Comparison of ENCODE assay signal across 13 cellular contexts in genomic region chr20:49510562-49511117, GRCh38. TPM values are rescaled to one million over a fixed set of nuclear protein-coding genes. Genes with fewer than 3 reads are reported as not detected.
A peak's percentile ranks its signal among the peaks of the same experiment; 100 is the strongest.
DNase-seq lines count a peak whose midpoint lies in the region; ATAC-seq and TF ChIP-seq lines count a peak whose summit lies in the region.
"Had no signal": no experiment of that assay in that cellular context is flagged by ENCODE, and none has a peak within 500 bp of the region (broad histone marks: within the 10 kb centered on the region; RNA-seq: fewer than 3 reads in every experiment).

No MANE protein-coding gene starts in this region.

- H3K27me3 ChIP-seq in BJ (ENCODE audit: control insufficient read depth, insufficient read depth, low read length) (peaks cover 5% of the 10 kb centered on the region; the same call in 1 of the 2 replicates), rectal smooth muscle tissue (ENCODE audit: control insufficient read depth, insufficient read depth, low read length) (no peaks in the 10 kb centered on the region)

- H3K4me1 ChIP-seq in rectal smooth muscle tissue (ENCODE audit: control insufficient read depth, insufficient read depth, low read length): peaks cover 9% of the 10 kb centered on the region

- TF ChIP-seq CTCF in BJ (IDR thresholded peaks at IDR 0.05; ENCODE audit: insufficient read depth, low read depth, low read length): no peak

- H3K27ac Mint-ChIP-seq in natural killer cell treated with Interleukin-12 subunit alpha and Interleukin-12 subunit beta and Interleukin-15 and Interleukin-18, amount 100 ng/mL, for 72 hours: no peak overlapping the region
- H3K27ac Mint-ChIP-seq: activated T-helper 17 cell treated with anti-CD3 and anti-CD28 coated beads, Interleukin-2, amount 50 U/mL, for 72 hours; H9; naive B cell; T-helper 2 cell treated with Interferon-gamma antibody and Interleukin-4, amounts not matched to agents 5 μg/mL and 100 μg/mL, for 36 hours had no signal

- no peaks in the 10 kb centered on the region for H3K9me3 Mint-ChIP-seq in natural killer cell treated with Interleukin-12 subunit alpha and Interleukin-12 subunit beta and Interleukin-15 and Interleukin-18, amount 100 ng/mL, for 72 hours
- H3K9me3 Mint-ChIP-seq: activated T-helper 17 cell treated with anti-CD3 and anti-CD28 coated beads, Interleukin-2, amount 50 U/mL, for 72 hours; H9; T-helper 2 cell treated with Interferon-gamma antibody and Interleukin-4, amounts not matched to agents 5 μg/mL and 100 μg/mL, for 36 hours had no signal

- H3K4me1 Mint-ChIP-seq in natural killer cell treated with Interleukin-12 subunit alpha and Interleukin-12 subunit beta and Interleukin-15 and Interleukin-18, amount 100 ng/mL, for 72 hours (ENCODE audit: low read depth in 2 of 2): peaks cover 3 to 5% of the 10 kb centered on the region in 2 donors
- H3K4me1 Mint-ChIP-seq: naive B cell had no signal

- H3K27me3 Mint-ChIP-seq in natural killer cell treated with Interleukin-12 subunit alpha and Interleukin-12 subunit beta and Interleukin-15 and Interleukin-18, amount 100 ng/mL, for 72 hours: peaks cover 13 to 32% of the 10 kb centered on the region in 2 donors

- H3K27ac ChIP-seq in rectal smooth muscle tissue (ENCODE audit: low read depth, low read length): peak overlapping the region; percentile 80

- H3K36me3 ChIP-seq in BJ (ENCODE audit: control insufficient read depth, insufficient read depth, low read length): peaks cover 2% of the 10 kb centered on the region; the same call in 1 of the 2 replicates
- H3K36me3 ChIP-seq in rectal smooth muscle tissue (ENCODE audit: control insufficient read depth, insufficient read depth, low read length): no peaks in the 10 kb centered on the region

- no peak overlapping the region for H3K9ac ChIP-seq in rectal smooth muscle tissue (ENCODE audit: low read length)

- DNase-seq in BJ (ENCODE audit: low read depth) (peak; percentile 90), glomerular visceral epithelial cell (ENCODE audit: extremely low spot score) (peak; percentile 33), ecto neural progenitor cell (ENCODE audit: low spot score) (no peak), KBM-7 (no peak)
- DNase-seq in natural killer cell treated with Interleukin-12 subunit alpha and Interleukin-12 subunit beta and Interleukin-15 and Interleukin-18, amount 100 ng/mL, for 72 hours (ENCODE audit: low spot score): no peak
- DNase-seq: H9, naive B cell, NCI-H510A had no signal

- POLR2A ChIA-PET in BJ (lab: Charles Lee): interaction anchor here (0.5 to 1.0 kb wide), 3 partner anchors 165 to 333 kb away, joined by 3 to 5 read pairs (median 4); no protein-coding TSS in a partner anchor

- H3K4me3 ChIP-seq in BJ (ENCODE audit: low read depth, low read length) (no peak overlapping the region), rectal smooth muscle tissue (ENCODE audit: low read length) (no peak overlapping the region)

- in situ Hi-C loops in KBM-7 (cut with MboI; ENCODE audit: low pct_unique_long_range_greater_than_20kb, low sequenced_read_pairs): loop anchor here (25.0 kb wide), 1 partner anchor 173 kb away; no protein-coding TSS in a partner anchor

- CTCF ChIA-PET in BJ (lab: Yijun Ruan, JAX): interaction anchor here (0.8 to 7.7 kb wide), 16 partner anchors 12 to 184 kb away, joined by 3 to 81 read pairs (median 4); partner anchors contain the start of gene KCNB1

- H3K36me3 Mint-ChIP-seq in natural killer cell treated with Interleukin-12 subunit alpha and Interleukin-12 subunit beta and Interleukin-15 and Interleukin-18, amount 100 ng/mL, for 72 hours: no peaks in the 10 kb centered on the region
- H3K36me3 Mint-ChIP-seq: naive B cell had no signal

- H3K4me3 Mint-ChIP-seq in natural killer cell treated with Interleukin-12 subunit alpha and Interleukin-12 subunit beta and Interleukin-15 and Interleukin-18, amount 100 ng/mL, for 72 hours: no peak overlapping the region
- H3K4me3 Mint-ChIP-seq: activated T-helper 17 cell treated with anti-CD3 and anti-CD28 coated beads, Interleukin-2, amount 50 U/mL, for 72 hours; H9; naive B cell; T-helper 2 cell treated with Interferon-gamma antibody and Interleukin-4, amounts not matched to agents 5 μg/mL and 100 μg/mL, for 36 hours had no signal

- ATAC-seq in SK-N-SH treated with all-trans-retinoic acid at 6 μM for 48 hours (peak; percentile 86), HG03442 (IDR thresholded peaks at IDR 0.05; ENCODE audit: unreplicated experiment) (no peak)
- ATAC-seq in natural killer cell treated with Interleukin-12 subunit alpha and Interleukin-12 subunit beta and Interleukin-15 and Interleukin-18, amount 100 ng/mL, for 72 hours: no peak
- ATAC-seq: activated T-helper 17 cell treated with anti-CD3 and anti-CD28 coated beads, Interleukin-2, amount 50 U/mL, for 72 hours had no signal

TF ChIP-seq in SK-N-SH treated with all-trans-retinoic acid at 6 μM for 48 hours, 23 proteins besides CTCF, POLR2A, EP300 and RAD21:
- TF ChIP-seq CSRNP3 (CRISPR knock-in tag; IDR thresholded peaks at IDR 0.05) (no peak), ISL1 (CRISPR knock-in tag; IDR thresholded peaks at IDR 0.05) (peak; percentile 48)

RNA-seq across cellular contexts. Expression of gene KCNB1, which starts 28.2 kb away (rescaled TPM):
- polyA plus RNA-seq in BJ (2011; rRNA removed): 0.12 and 0.13 TPM in 2 replicates
- polyA minus RNA-seq in BJ (2011; rRNA and poly(A)+ RNA removed): 0.19 and 0.21 TPM in 2 replicates
- total RNA-seq in natural killer cell treated with Interleukin-12 subunit alpha and Interleukin-12 subunit beta and Interleukin-15 and Interleukin-18, amount 100 ng/mL, for 72 hours: not detected
- total RNA-seq: activated T-helper 17 cell treated with anti-CD3 and anti-CD28 coated beads, Interleukin-2, amount 50 U/mL, for 72 hours had no signal

RNA-seq across cellular contexts. Expression of gene PTGIS, which starts 57.3 kb away (rescaled TPM):
- 28.8 and 39.0 TPM in 2 replicates for polyA plus RNA-seq in BJ (2011; rRNA removed)
- 43.8 and 58.0 TPM in 2 replicates for polyA minus RNA-seq in BJ (2011; rRNA and poly(A)+ RNA removed)
- under 1 TPM in 1 of 2 donors, not detected in 1; 0.08 TPM for total RNA-seq in natural killer cell treated with Interleukin-12 subunit alpha and Interleukin-12 subunit beta and Interleukin-15 and Interleukin-18, amount 100 ng/mL, for 72 hours

Comparison
In these comparisons a context has a peak if more than half of its experiments do, and no peak if none do; other contexts are left out.
1. DNase-seq: peak in BJ (single experiment) and glomerular visceral epithelial cell (single experiment); none in ecto neural progenitor cell (single experiment), KBM-7 (single experiment) and natural killer cell treated with Interleukin-12 subunit alpha and Interleukin-12 subunit beta and Interleukin-15 and Interleukin-18, amount 100 ng/mL, for 72 hours (single experiment).